In the genomic region with DNA sequence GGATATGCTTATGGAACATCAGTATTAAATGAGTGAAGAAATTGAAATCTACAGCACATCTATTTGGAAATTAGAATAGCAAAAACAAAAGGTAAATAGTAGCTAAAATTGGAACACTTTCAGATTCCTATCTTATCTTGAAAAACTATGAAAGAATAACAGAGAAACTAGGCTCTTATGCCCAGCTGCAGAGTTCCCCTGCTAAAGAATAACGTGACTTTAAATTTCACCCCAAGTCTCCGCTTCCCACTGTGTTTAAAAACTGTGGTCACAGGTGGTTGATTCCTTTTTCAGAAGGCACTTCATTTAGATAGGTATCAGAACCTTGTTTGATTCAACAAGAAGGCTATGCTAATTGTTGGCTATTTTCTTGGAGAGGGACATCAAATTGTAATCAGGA, we compare ENCODE assay signal across 24 cellular contexts. TPM values are rescaled to one million over a fixed set of nuclear protein-coding genes. Genes with fewer than 3 reads are reported as not detected.
"Had no signal": no experiment of that assay in that cellular context is flagged by ENCODE, and none has a peak within 500 bp of the region (broad histone marks: within the 10 kb centered on the region; RNA-seq: fewer than 3 reads in every experiment).

No MANE protein-coding gene starts in this region.

- H3K4me1 Mint-ChIP-seq: activated B cell treated with CpG ODN at 0.5 μM for 24 hours; activated naive CD8-positive, alpha-beta T cell treated with anti-CD3 and anti-CD28 coated beads for 36 hours; central memory CD8-positive, alpha-beta T cell; stimulated activated naive CD8-positive, alpha-beta T cell treated with anti-CD3 and anti-CD28 coated beads, Interleukin-15, amount 100 ng/mL, for 72 hours had no signal

- H3K27ac ChIP-seq: pancreas, tibial nerve had no signal

- H3K4me3 Mint-ChIP-seq: activated B cell treated with CpG ODN at 0.5 μM for 24 hours; activated naive CD8-positive, alpha-beta T cell treated with anti-CD3 and anti-CD28 coated beads for 36 hours; central memory CD8-positive, alpha-beta T cell; natural killer cell treated with Interleukin-12 subunit alpha and Interleukin-12 subunit beta and Interleukin-15 and Interleukin-18, amount 100 ng/mL, for 72 hours; stimulated activated naive CD8-positive, alpha-beta T cell treated with anti-CD3 and anti-CD28 coated beads, Interleukin-15, amount 100 ng/mL, for 72 hours; T-helper 2 cell treated with Interferon-gamma antibody and Interleukin-4, amounts not matched to agents 5 μg/mL and 100 μg/mL, for 36 hours had no signal

- H3K27me3 ChIP-seq: pancreas, tibial nerve had no signal

- ATAC-seq: esophagus mucosa; natural killer cell treated with Interleukin-12 subunit alpha and Interleukin-12 subunit beta and Interleukin-15 and Interleukin-18, amount 100 ng/mL, for 72 hours; right cardiac atrium; stimulated activated naive CD8-positive, alpha-beta T cell treated with anti-CD3 and anti-CD28 coated beads, Interleukin-15, amount 100 ng/mL, for 72 hours had no signal

- H3K36me3 ChIP-seq: pancreas, tibial nerve had no signal

- FAIRE-seq: astrocyte, colon, endothelial cell of umbilical vein, pancreas had no signal

- H3K9me3 Mint-ChIP-seq: activated B cell treated with CpG ODN at 0.5 μM for 24 hours; activated naive CD8-positive, alpha-beta T cell treated with anti-CD3 and anti-CD28 coated beads for 36 hours; T-helper 2 cell treated with Interferon-gamma antibody and Interleukin-4, amounts not matched to agents 5 μg/mL and 100 μg/mL, for 36 hours had no signal

- H3K27ac Mint-ChIP-seq: activated B cell treated with CpG ODN at 0.5 μM for 24 hours; activated naive CD8-positive, alpha-beta T cell treated with anti-CD3 and anti-CD28 coated beads for 36 hours; natural killer cell treated with Interleukin-12 subunit alpha and Interleukin-12 subunit beta and Interleukin-15 and Interleukin-18, amount 100 ng/mL, for 72 hours; stimulated activated naive CD8-positive, alpha-beta T cell treated with anti-CD3 and anti-CD28 coated beads, Interleukin-15, amount 100 ng/mL, for 72 hours; T-helper 2 cell treated with Interferon-gamma antibody and Interleukin-4, amounts not matched to agents 5 μg/mL and 100 μg/mL, for 36 hours had no signal

- H3K9me3 ChIP-seq: pancreas, tibial nerve had no signal

- H3K27me3 Mint-ChIP-seq: activated B cell treated with CpG ODN at 0.5 μM for 24 hours; activated naive CD8-positive, alpha-beta T cell treated with anti-CD3 and anti-CD28 coated beads for 36 hours; central memory CD8-positive, alpha-beta T cell; natural killer cell treated with Interleukin-12 subunit alpha and Interleukin-12 subunit beta and Interleukin-15 and Interleukin-18, amount 100 ng/mL, for 72 hours; stimulated activated naive CD8-positive, alpha-beta T cell treated with anti-CD3 and anti-CD28 coated beads, Interleukin-15, amount 100 ng/mL, for 72 hours had no signal

- H3K4me3 ChIP-seq: pancreas, tibial nerve had no signal

- H3K36me3 Mint-ChIP-seq: activated naive CD8-positive, alpha-beta T cell treated with anti-CD3 and anti-CD28 coated beads for 36 hours had no signal

- H3K4me1 ChIP-seq: tibial nerve had no signal

- DNase-seq: activated B cell treated with CpG ODN at 0.5 μM for 24 hours; activated CD4-positive, alpha-beta T cell treated with anti-CD3 and anti-CD28 coated beads for 4 hours; activated CD4-positive, alpha-beta T cell treated with anti-CD3 and anti-CD28 coated beads, Interleukin-2, amount 50 U/mL, for 48 hours; activated CD8-positive, alpha-beta memory T cell treated with anti-CD3 and anti-CD28 coated beads, Interleukin-2, amount 50 U/mL, for 48 hours; activated naive CD4-positive, alpha-beta T cell treated with Interleukin-2 at 50 U/mL for 16 hours; activated naive CD8-positive, alpha-beta T cell treated with anti-CD3 and anti-CD28 coated beads for 36 hours; activated T-cell treated with anti-CD3 and anti-CD28 coated beads, Interleukin-2, amount 50 U/mL, for 48 hours; effector memory CD4-positive, alpha-beta T cell; foreskin melanocyte; hippocampal formation; pancreas; right cardiac atrium; stimulated activated CD4-positive, alpha-beta T cell treated with anti-CD3 and anti-CD28 coated beads, Interleukin-12 subunit alpha, Interleukin-12 subunit beta, amount 100 ng/mL, for 4 hours; stimulated activated CD4-positive, alpha-beta T cell treated with anti-CD3 and anti-CD28 coated beads, Interleukin-4, amount 100 ng/mL, for 4 hours; stimulated activated naive CD8-positive, alpha-beta T cell treated with anti-CD3 and anti-CD28 coated beads, Interleukin-15, amount 100 ng/mL, for 72 hours had no signal

RNA-seq across cellular contexts. Expression of a gene that starts 30.1 kb away (rescaled TPM):
- total RNA-seq: activated B cell treated with CpG ODN at 0.5 μM for 24 hours; activated CD8-positive, alpha-beta memory T cell treated with anti-CD3 and anti-CD28 coated beads for 36 hours; activated naive CD8-positive, alpha-beta T cell treated with anti-CD3 and anti-CD28 coated beads for 36 hours; natural killer cell treated with Interleukin-12 subunit alpha and Interleukin-12 subunit beta and Interleukin-15 and Interleukin-18, amount 100 ng/mL, for 72 hours had no signal
